Comparison of ENCODE assay signal across 8 cellular contexts in the genomic region with DNA sequence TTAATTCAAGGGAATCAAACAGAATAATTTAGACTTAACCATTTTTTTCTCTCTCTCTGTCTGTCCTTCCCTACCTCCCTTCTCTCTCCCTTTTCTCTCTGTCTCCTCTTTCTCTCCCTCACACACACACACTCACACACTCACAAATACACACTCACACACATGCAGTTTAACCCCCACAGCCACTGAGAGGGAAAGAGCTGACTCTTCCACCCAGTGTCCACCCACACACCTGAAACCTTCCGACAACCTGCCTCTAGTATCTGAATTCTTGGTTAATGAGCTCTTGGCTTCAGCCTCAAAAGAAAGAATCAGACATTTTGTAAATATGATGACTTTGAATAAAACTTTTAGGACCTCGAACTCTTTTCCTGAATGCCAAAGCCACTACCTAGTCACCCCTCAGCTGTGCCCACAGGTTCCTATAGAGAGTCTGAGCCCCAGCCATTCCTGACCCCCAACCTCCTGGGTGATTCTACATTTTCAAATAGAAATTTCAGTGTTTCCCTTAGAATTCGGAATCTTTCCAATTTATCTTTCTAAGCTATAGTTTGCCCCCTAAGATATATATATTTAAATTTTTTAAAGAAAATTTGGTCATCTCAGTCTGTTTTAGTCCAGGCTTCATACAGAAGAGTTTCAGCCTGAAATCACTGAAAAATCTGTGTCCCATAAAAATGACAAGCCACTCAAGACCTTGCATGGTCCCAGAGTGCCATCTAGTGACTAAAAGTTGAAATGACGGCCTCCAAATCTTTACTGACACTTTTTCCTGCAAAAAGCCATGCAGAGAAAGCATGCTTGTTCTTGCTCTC.
A peak's percentile ranks its signal among the peaks of the same experiment; 100 is the strongest.
DNase-seq lines count a peak whose midpoint lies in the region; ATAC-seq, FAIRE-seq and TF ChIP-seq lines count a peak whose summit lies in the region.

No MANE protein-coding gene starts in this region.

- in situ Hi-C loops in astrocyte of the spinal cord (cut with HindIII; ENCODE audit: low sequenced_read_pairs): no loop called here

- peak; percentile 31 for DNase-seq in COLO829 (ENCODE audit: low spot score)
- DNase-seq in GM18507 (ENCODE audit: extremely low spot score, insufficient read length, low read depth): no peak
- peak; percentile 16 for DNase-seq in NCI-H1694 treated with DMSO at 0.1 percent for 48 hours (lab: John Stamatoyannopoulos, UW)
- peak; percentile 69 for DNase-seq in astrocyte of the spinal cord (ENCODE audit: low read depth, low spot score)
- no peak for DNase-seq in kidney
- peak in 1 of 2 donors; percentile 29 for DNase-seq in tibial nerve (ENCODE audit: low spot score in 2 of 2)
- DNase-seq in GOT3 (lab: John Stamatoyannopoulos, UW): no peak
- no peak for DNase-seq in omental fat pad (ENCODE audit: low spot score)

- H3K4me3 ChIP-seq in astrocyte of the spinal cord (ENCODE audit: low read depth, low read length) (no peak overlapping the region), kidney (ENCODE audit: low read length in 2 of 2) (no peak overlapping the region), tibial nerve (no peak overlapping the region)

- H3K27ac ChIP-seq in kidney (ENCODE audit: low read depth in 2 of 2, low read length in 2 of 2): no peak overlapping the region
- no peak overlapping the region for H3K27ac ChIP-seq in tibial nerve

- no peak for TF ChIP-seq EP300 in tibial nerve (IDR thresholded peaks at IDR 0.05)

- intact Hi-C loops in kidney (cut with DNase I): loop anchor here (10.0 kb wide), 1 partner anchor 720 kb away; no protein-coding TSS in a partner anchor

- H3K36me3 ChIP-seq in kidney (ENCODE audit: control insufficient read depth in 1 of 2, insufficient read depth in 2 of 2, low read length in 2 of 2) (no peaks in the 10 kb centered on the region), tibial nerve (no peaks in the 10 kb centered on the region)

- no peak for TF ChIP-seq POLR2A in tibial nerve (IDR thresholded peaks at IDR 0.05)

- peak; percentile 67 for FAIRE-seq in GM18507 (lab: Jason Lieb, UNC)
- no peak for FAIRE-seq in kidney (lab: Jason Lieb, UNC)

- TF ChIP-seq CTCF in astrocyte of the spinal cord (IDR thresholded peaks at IDR 0.05; ENCODE audit: low read depth, low read length) (peak; percentile 81), kidney (IDR thresholded peaks at IDR 0.05; ENCODE audit: borderline replicate concordance, extremely low read depth, insufficient read depth) (peak; percentile 69), tibial nerve (IDR thresholded peaks at IDR 0.05) (peak; percentile 35 to 58 (median 51)), omental fat pad (IDR thresholded peaks at IDR 0.05) (no peak)

- 52 to 63% methylated on average over 4 of the region's 4 CpGs for WGBS in tibial nerve, 2 donors

- no peaks in the 10 kb centered on the region for H3K4me1 ChIP-seq in kidney (ENCODE audit: control insufficient read depth in 1 of 2, insufficient read depth in 1 of 2, low read depth in 1 of 2, low read length in 2 of 2)
- H3K4me1 ChIP-seq in tibial nerve: no peaks in the 10 kb centered on the region

- H3K9ac ChIP-seq in kidney (ENCODE audit: low read length in 2 of 2): no peak overlapping the region

- H3K9me3 ChIP-seq in kidney (ENCODE audit: control insufficient read depth in 1 of 2, low read length in 2 of 2): no peaks in the 10 kb centered on the region
- H3K9me3 ChIP-seq in tibial nerve: no peaks in the 10 kb centered on the region

- H3K27me3 ChIP-seq in tibial nerve: no peaks in the 10 kb centered on the region

- ATAC-seq in omental fat pad (ENCODE audit: low FRiP score): no peak

Comparison
In these comparisons a context has a peak if more than half of its experiments do, and no peak if none do; other contexts are left out.
1. DNase-seq: peak in COLO829 (single experiment), NCI-H1694 treated with DMSO at 0.1 percent for 48 hours (single experiment) and astrocyte of the spinal cord (single experiment); none in GM18507 (single experiment), kidney (single experiment), GOT3 (single experiment) and omental fat pad (single experiment).
2. CTCF ChIP-seq: peak in astrocyte of the spinal cord (single experiment), kidney (single experiment) and tibial nerve (5 of 5); none in omental fat pad (0 of 3).